Comparison of ENCODE assay signal across 8 cellular contexts in the genomic region with DNA sequence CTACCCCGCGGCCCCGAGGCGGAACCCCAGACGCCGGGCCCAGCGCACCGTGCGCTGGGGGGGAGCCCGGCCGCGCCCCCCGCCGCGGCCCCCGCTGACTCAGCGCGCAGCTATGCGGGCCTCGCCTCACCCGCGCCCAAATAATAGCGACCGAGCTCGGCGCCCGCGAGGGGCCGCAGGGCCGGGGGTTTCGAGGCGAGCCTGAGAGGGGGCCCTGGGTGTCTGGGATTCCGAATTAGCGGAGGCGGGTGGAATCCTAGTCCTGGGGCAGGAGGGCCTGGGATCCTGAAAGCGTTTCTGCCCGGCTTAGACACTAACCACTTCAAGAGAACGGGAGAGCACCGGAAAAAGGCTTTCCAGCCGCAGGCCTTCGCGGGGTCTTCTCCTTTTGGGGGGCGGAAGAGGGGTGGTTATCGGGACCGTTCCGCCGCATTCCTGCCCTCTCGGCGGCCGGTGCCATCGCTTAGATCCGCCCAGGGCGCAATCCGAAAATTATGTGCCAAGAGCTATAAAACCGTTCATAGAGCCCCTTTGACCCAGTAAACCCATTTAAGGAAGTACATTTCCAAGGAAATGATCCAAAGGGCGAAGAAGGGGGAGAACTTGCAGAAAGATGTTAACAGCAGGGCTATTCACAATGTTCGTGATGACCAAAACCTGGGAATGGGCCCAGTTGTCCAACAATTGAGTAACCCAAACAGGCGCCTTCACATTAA. TPM values are rescaled to one million over a fixed set of nuclear protein-coding genes. Genes with fewer than 3 reads are reported as not detected.
A peak's percentile ranks its signal among the peaks of the same experiment; 100 is the strongest.
DNase-seq lines count a peak whose midpoint lies in the region; ATAC-seq, FAIRE-seq and TF ChIP-seq lines count a peak whose summit lies in the region.

No MANE protein-coding gene starts in this region.

- no peaks in the 10 kb centered on the region; the same call in 1 of the 2 replicates for H3K9me3 ChIP-seq in SJSA1 (replicated peaks)

- TF ChIP-seq CTCF in D721Med (IDR thresholded peaks at IDR 0.05; ENCODE audit: insufficient read depth, missing control alignments), result no peak

- peak in 4 of 6 experiments; percentile 12 to 34 (median 22) for DNase-seq in stimulated activated naive CD4-positive, alpha-beta T cell (lab: John Stamatoyannopoulos, UW)
- DNase-seq in stimulated activated naive CD4-positive, alpha-beta T cell treated with Interleukin-2 at 50 U/mL for 16 hours (lab: John Stamatoyannopoulos, UW), result no peak
- DNase-seq in SJSA1 (ENCODE audit: low read depth in 1 of 2, low spot score in 2 of 2) (peak; percentile 77 to 92), cerebellar cortex (ENCODE audit: low spot score) (peak; percentile 66), kidney tubule cell (ENCODE audit: low spot score) (peak; percentile 63), D721Med (ENCODE audit: insufficient read length, low spot score) (no peak)
- peak; percentile 1 for DNase-seq in stimulated activated CD8-positive, alpha-beta memory T cell treated with anti-CD3 and anti-CD28 coated beads, Interleukin-15, amount 100 ng/mL, for 24 hours (ENCODE audit: low read depth)

- no peaks in the 10 kb centered on the region for H3K27me3 ChIP-seq in SJSA1 (replicated peaks)

- peak overlapping the region; percentile 98 for H3K4me3 ChIP-seq in SJSA1

- ATAC-seq in HG03097 (IDR thresholded peaks at IDR 0.05; ENCODE audit: low FRiP score, unreplicated experiment), result peak; percentile 33

- no peak for FAIRE-seq in D721Med (lab: Jason Lieb, UNC)

- peaks cover 13% of the 10 kb centered on the region for H3K36me3 ChIP-seq in SJSA1

- peak overlapping the region; percentile 99 for H3K27ac ChIP-seq in SJSA1

- H3K4me1 ChIP-seq in SJSA1 (replicated peaks), result peaks cover 20% of the 10 kb centered on the region

RNA-seq across cellular contexts. Expression of a gene that starts 0.7 kb away (rescaled TPM):
- total RNA-seq in SJSA1 (2014; rRNA removed; shearing (Covaris generic)), result 56.0 and 79.3 TPM in 2 replicates

Comparison
In these comparisons a context has a peak if more than half of its experiments do, and no peak if none do; other contexts are left out.
1. DNase-seq: peak in stimulated activated naive CD4-positive, alpha-beta T cell (4 of 6), SJSA1 (2 of 2), cerebellar cortex (single experiment), kidney tubule cell (single experiment) and stimulated activated CD8-positive, alpha-beta memory T cell treated with anti-CD3 and anti-CD28 coated beads, Interleukin-15, amount 100 ng/mL, for 24 hours (single experiment); none in stimulated activated naive CD4-positive, alpha-beta T cell treated with Interleukin-2 at 50 U/mL for 16 hours (single experiment) and D721Med (single experiment).